ENCODE assay signal across 26 cellular contexts in the genomic region with DNA sequence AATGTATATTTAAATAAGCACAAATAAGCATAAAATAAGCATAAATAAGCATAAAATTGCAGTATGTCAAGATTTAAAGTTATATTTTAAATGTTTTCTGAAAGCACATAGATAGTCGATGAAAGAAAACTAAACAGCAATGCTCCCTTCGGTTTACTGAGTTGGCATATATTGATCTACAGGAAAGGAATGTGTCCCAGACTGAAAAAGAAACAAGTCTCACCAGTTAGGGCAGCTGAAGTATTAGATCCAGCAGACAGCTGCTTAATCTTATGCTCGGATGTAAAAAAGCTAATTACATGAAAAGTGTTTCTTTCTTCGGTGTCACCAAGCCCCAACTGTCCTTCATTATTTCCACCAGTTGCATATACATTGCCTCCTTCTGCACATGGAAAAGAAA. TPM values are rescaled to one million over a fixed set of nuclear protein-coding genes. Genes with fewer than 3 reads are reported as not detected.
"Had no signal": no experiment of that assay in that cellular context is flagged by ENCODE, and none has a peak within 500 bp of the region (broad histone marks: within the 10 kb centered on the region; RNA-seq: fewer than 3 reads in every experiment).

No MANE protein-coding gene starts in this region.

- H3K27me3 ChIP-seq: adrenal gland, brain microvascular endothelial cell, gastrocnemius medialis, tibial nerve had no signal

- H3K4me1 ChIP-seq: adrenal gland, gastrocnemius medialis, tibial nerve had no signal

- H3K9me3 ChIP-seq: adrenal gland, gastrocnemius medialis, tibial nerve had no signal

- H3K36me3 ChIP-seq: adrenal gland, brain microvascular endothelial cell had no signal

- ATAC-seq: activated CD8-positive, alpha-beta memory T cell treated with anti-CD3 and anti-CD28 coated beads, Interleukin-2, amount 10 ng/mL, durations not matched to agents 7 days and 5 days; activated CD8-positive, alpha-beta T cell treated with anti-CD3 and anti-CD28 coated beads, Interleukin-2, amount 10 ng/mL, durations not matched to agents 7 days and 5 days; activated T-cell treated with anti-CD3 and anti-CD28 coated beads, Interleukin-2, amount 50 U/mL, for 72 hours; gastrocnemius medialis; natural killer cell had no signal

- H3K27ac ChIP-seq: adrenal gland, brain microvascular endothelial cell, coronary artery, dorsolateral prefrontal cortex, gastrocnemius medialis, tibial nerve had no signal

- H3K4me3 ChIP-seq: adrenal gland, coronary artery, dorsolateral prefrontal cortex, gastrocnemius medialis, tibial nerve had no signal

- DNase-seq: activated B cell treated with CpG ODN at 0.5 μM for 24 hours; activated CD8-positive, alpha-beta memory T cell treated with anti-CD3 and anti-CD28 coated beads, Interleukin-2, amount 10 ng/mL, durations not matched to agents 7 days and 5 days; activated CD8-positive, alpha-beta T cell treated with anti-CD3 and anti-CD28 coated beads, Interleukin-2, amount 10 ng/mL, durations not matched to agents 7 days and 5 days; activated effector memory CD4-positive, alpha-beta T cell treated with Interleukin-2 at 50 U/mL for 16 hours; activated naive CD4-positive, alpha-beta T cell treated with anti-CD3 and anti-CD28 coated beads for 36 hours; activated naive CD8-positive, alpha-beta T cell treated with anti-CD3 and anti-CD28 coated beads for 36 hours; activated T-cell treated with anti-CD3 and anti-CD28 coated beads, Interleukin-2, amount 50 U/mL, for 72 hours; adrenal gland; aorta; brain microvascular endothelial cell; dorsolateral prefrontal cortex; effector memory CD4-positive, alpha-beta T cell; erythroblast; gastrocnemius medialis; glutamatergic neuron; midbrain; natural killer cell; retina; stimulated activated CD4-positive, alpha-beta T cell treated with anti-CD3 and anti-CD28 coated beads, Interleukin-2, amount 100 ng/mL, for 48 hours; stimulated activated naive CD4-positive, alpha-beta T cell treated with Interleukin-2 at 50 U/mL for 16 hours; T-helper 1 cell had no signal

RNA-seq across cellular contexts. Expression of a gene that starts 33.8 kb away (rescaled TPM):
- total RNA-seq: activated B cell treated with CpG ODN at 0.5 μM for 24 hours; activated CD8-positive, alpha-beta memory T cell treated with anti-CD3 and anti-CD28 coated beads, Interleukin-2, amount 10 ng/mL, durations not matched to agents 7 days and 5 days; activated CD8-positive, alpha-beta T cell treated with anti-CD3 and anti-CD28 coated beads, Interleukin-2, amount 10 ng/mL, durations not matched to agents 7 days and 5 days; activated naive CD4-positive, alpha-beta T cell treated with anti-CD3 and anti-CD28 coated beads for 36 hours; activated naive CD8-positive, alpha-beta T cell treated with anti-CD3 and anti-CD28 coated beads for 36 hours; activated T-cell treated with anti-CD3 and anti-CD28 coated beads, Interleukin-2, amount 50 U/mL, for 72 hours; cardiac septum; cerebellum; natural killer cell; osteocyte had no signal
